In genomic region chr7:96090756-96091155, GRCh38 we compare ENCODE assay signal across 18 cellular contexts.
"Had no signal": no experiment of that assay in that cellular context is flagged by ENCODE, and none has a peak within 500 bp of the region (broad histone marks: within the 10 kb centered on the region; RNA-seq: fewer than 3 reads in every experiment).

No MANE protein-coding gene starts in this region.

- H3K27ac ChIP-seq: body of pancreas, esophagus squamous epithelium, neural progenitor cell, psoas muscle, tibial nerve, uterus had no signal

- H3K4me1 Mint-ChIP-seq: activated CD4-positive, alpha-beta T cell treated with anti-CD3 and anti-CD28 coated beads, Interleukin-2, amount 10 ng/mL, durations not matched to agents 7 days and 5 days; naive thymus-derived CD4-positive, alpha-beta T cell; neural progenitor cell had no signal

- ATAC-seq: activated T-cell treated with anti-CD3 and anti-CD28 coated beads, Interleukin-2, amount 50 U/mL, for 4 hours; body of pancreas; effector memory CD8-positive, alpha-beta T cell; mucosa of descending colon; naive thymus-derived CD4-positive, alpha-beta T cell; psoas muscle; right cardiac atrium had no signal

- H3K36me3 ChIP-seq: esophagus squamous epithelium, neural progenitor cell, tibial nerve, uterus had no signal

- H3K4me3 Mint-ChIP-seq: activated CD4-positive, alpha-beta T cell treated with anti-CD3 and anti-CD28 coated beads, Interleukin-2, amount 10 ng/mL, durations not matched to agents 7 days and 5 days; activated naive CD4-positive, alpha-beta T cell treated with anti-CD3 and anti-CD28 coated beads for 36 hours; activated T-cell treated with anti-CD3 and anti-CD28 coated beads, Interleukin-2, amount 50 U/mL, for 4 hours; effector memory CD8-positive, alpha-beta T cell; naive thymus-derived CD4-positive, alpha-beta T cell; neural progenitor cell; stimulated activated naive CD8-positive, alpha-beta T cell treated with anti-CD3 and anti-CD28 coated beads, Interleukin-15, Interleukin-2, amounts not matched to agents 100 ng/mL and 50 ng/mL, for 24 hours had no signal

- H3K27ac Mint-ChIP-seq: activated CD4-positive, alpha-beta T cell treated with anti-CD3 and anti-CD28 coated beads, Interleukin-2, amount 10 ng/mL, durations not matched to agents 7 days and 5 days; activated naive CD4-positive, alpha-beta T cell treated with anti-CD3 and anti-CD28 coated beads for 36 hours; effector memory CD8-positive, alpha-beta T cell; naive thymus-derived CD4-positive, alpha-beta T cell; neural progenitor cell; stimulated activated naive CD8-positive, alpha-beta T cell treated with anti-CD3 and anti-CD28 coated beads, Interleukin-15, Interleukin-2, amounts not matched to agents 100 ng/mL and 50 ng/mL, for 24 hours had no signal

- H3K4me3 ChIP-seq: body of pancreas, esophagus squamous epithelium, mucosa of descending colon, neural progenitor cell, psoas muscle, tibial nerve, uterus had no signal

- H3K9me3 ChIP-seq: body of pancreas, esophagus squamous epithelium, mucosa of descending colon, psoas muscle, tibial nerve, uterus had no signal

- H3K9me3 Mint-ChIP-seq: activated CD4-positive, alpha-beta T cell treated with anti-CD3 and anti-CD28 coated beads, Interleukin-2, amount 10 ng/mL, durations not matched to agents 7 days and 5 days; activated naive CD4-positive, alpha-beta T cell treated with anti-CD3 and anti-CD28 coated beads for 36 hours; activated T-cell treated with anti-CD3 and anti-CD28 coated beads, Interleukin-2, amount 50 U/mL, for 4 hours; effector memory CD8-positive, alpha-beta T cell; naive thymus-derived CD4-positive, alpha-beta T cell; neural progenitor cell; stimulated activated naive CD8-positive, alpha-beta T cell treated with anti-CD3 and anti-CD28 coated beads, Interleukin-15, Interleukin-2, amounts not matched to agents 100 ng/mL and 50 ng/mL, for 24 hours had no signal

- H3K27me3 ChIP-seq: body of pancreas, neural progenitor cell, tibial nerve, uterus had no signal

- DNase-seq: activated CD4-positive, alpha-beta T cell treated with anti-CD3 and anti-CD28 coated beads, Interleukin-2, amount 10 ng/mL, durations not matched to agents 7 days and 5 days; activated CD8-positive, alpha-beta memory T cell treated with anti-CD3 and anti-CD28 coated beads, Interleukin-2, amount 50 U/mL, for 4 hours; activated naive CD4-positive, alpha-beta T cell treated with anti-CD3 and anti-CD28 coated beads for 36 hours; activated T-cell treated with anti-CD3 and anti-CD28 coated beads, Interleukin-2, amount 50 U/mL, for 4 hours; body of pancreas; caudate nucleus; effector memory CD8-positive, alpha-beta T cell; esophagus squamous epithelium; mesenchymal stem cell; mucosa of descending colon; naive thymus-derived CD4-positive, alpha-beta T cell; psoas muscle; right cardiac atrium; stimulated activated CD4-positive, alpha-beta T cell treated with anti-CD3 and anti-CD28 coated beads, Interleukin-2, amount 100 ng/mL, for 24 hours; uterus had no signal

- H3K4me1 ChIP-seq: esophagus squamous epithelium, neural progenitor cell, psoas muscle, tibial nerve, uterus had no signal

- H3K36me3 Mint-ChIP-seq: naive thymus-derived CD4-positive, alpha-beta T cell; neural progenitor cell had no signal
